13 cellular contexts compared by ENCODE assay signal in the genomic region with DNA sequence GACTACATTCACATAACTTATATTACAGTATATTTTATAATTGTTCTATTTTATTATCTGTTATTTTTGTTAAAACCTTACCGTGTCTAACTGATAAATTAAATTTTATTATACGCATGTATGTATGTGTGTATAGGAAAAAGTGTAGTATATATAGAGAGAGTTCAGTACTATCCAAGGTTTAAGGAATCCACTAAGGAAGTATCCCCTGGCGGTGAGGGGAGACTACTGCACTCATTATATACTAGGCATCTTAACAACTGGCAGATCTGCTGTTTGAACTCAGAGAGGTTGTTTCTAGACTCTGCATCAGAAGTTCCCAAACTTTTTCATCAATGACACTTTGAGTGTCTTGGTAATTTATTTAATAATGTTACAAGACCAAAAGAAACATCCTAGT.
DNase-seq lines count a peak whose midpoint lies in the region; ATAC-seq and TF ChIP-seq lines count a peak whose summit lies in the region.
"Had no signal": no experiment of that assay in that cellular context is flagged by ENCODE, and none has a peak within 500 bp of the region (broad histone marks: within the 10 kb centered on the region; RNA-seq: fewer than 3 reads in every experiment).

No MANE protein-coding gene starts in this region.

- H3K4me1 Mint-ChIP-seq in MCF 10A (ENCODE audit: insufficient read depth, unreplicated experiment) (no peaks in the 10 kb centered on the region), type B pancreatic cell (ENCODE audit: unreplicated experiment) (no peaks in the 10 kb centered on the region)
- H3K4me1 Mint-ChIP-seq: natural killer cell, T-helper 17 cell had no signal

- H3K27ac Mint-ChIP-seq in MCF 10A (ENCODE audit: low read depth, unreplicated experiment) (no peak overlapping the region), type B pancreatic cell (no peak overlapping the region)
- H3K27ac Mint-ChIP-seq: natural killer cell, T-helper 17 cell had no signal

- intact Hi-C loops in MCF 10A (cut with micrococcal nuclease) (no loop called here), breast epithelium (cut with DNase I; ENCODE audit: low total_unique reads) (no loop called here), upper lobe of right lung (cut with DNase I) (no loop called here)

- H3K27me3 Mint-ChIP-seq in MCF 10A (ENCODE audit: insufficient read depth, unreplicated experiment) (peaks cover 12% of the 10 kb centered on the region), type B pancreatic cell (no peaks in the 10 kb centered on the region)
- H3K27me3 Mint-ChIP-seq: T-helper 17 cell had no signal

- no TSS peak for BruUV-seq in MCF 10A (replicated peaks; lab: Mats Ljungman, UMichigan)

- H3K4me3 Mint-ChIP-seq in MCF 10A (ENCODE audit: unreplicated experiment) (no peak overlapping the region), type B pancreatic cell (no peak overlapping the region)
- H3K4me3 Mint-ChIP-seq: natural killer cell, T-helper 17 cell had no signal

- H3K9me3 ChIP-seq in breast epithelium (no peaks in the 10 kb centered on the region), upper lobe of right lung (no peaks in the 10 kb centered on the region)

- H3K4me1 ChIP-seq in breast epithelium (no peaks in the 10 kb centered on the region), upper lobe of right lung (no peaks in the 10 kb centered on the region)

- H3K27ac ChIP-seq in breast epithelium: no peak overlapping the region
- H3K27ac ChIP-seq in upper lobe of right lung: no peak overlapping the region
- H3K27ac ChIP-seq: skin epidermis had no signal

- ATAC-seq in HG03354 (IDR thresholded peaks at IDR 0.05; ENCODE audit: poor library complexity, severe bottlenecking, unreplicated experiment) (peak; percentile 73), upper lobe of right lung (no peak)
- ATAC-seq: natural killer cell, T-helper 17 cell had no signal

- H3K36me3 Mint-ChIP-seq in MCF 10A (ENCODE audit: insufficient read depth, unreplicated experiment) (no peaks in the 10 kb centered on the region), type B pancreatic cell (no peaks in the 10 kb centered on the region)
- H3K36me3 Mint-ChIP-seq: natural killer cell had no signal

- no peak for TF ChIP-seq POLR2A in breast epithelium (IDR thresholded peaks at IDR 0.05)

- POLR2A ChIA-PET in MCF 10A (lab: Yijun Ruan, JAX): no interaction called here

- H3K36me3 ChIP-seq in breast epithelium (peaks cover 8% of the 10 kb centered on the region), upper lobe of right lung (no peaks in the 10 kb centered on the region)

- CTCF ChIA-PET in MCF 10A (lab: Yijun Ruan, JAX): interaction anchor here (1.0 kb wide), 1 partner anchor 11 kb away, joined by 4 read pairs; no protein-coding TSS in a partner anchor

- H3K27me3 ChIP-seq in breast epithelium: no peaks in the 10 kb centered on the region
- H3K27me3 ChIP-seq in upper lobe of right lung: no peaks in the 10 kb centered on the region

- H3K4me3 ChIP-seq in breast epithelium: no peak overlapping the region
- no peak overlapping the region for H3K4me3 ChIP-seq in cardiac fibroblast (replicated peaks in 1 of 2; ENCODE audit: low read depth in 2 of 2, low read length in 2 of 2)
- no peak overlapping the region for H3K4me3 ChIP-seq in upper lobe of right lung
- H3K4me3 ChIP-seq: skin epidermis had no signal

- H3K9me3 Mint-ChIP-seq in MCF 10A (ENCODE audit: unreplicated experiment) (no peaks in the 10 kb centered on the region), type B pancreatic cell (no peaks in the 10 kb centered on the region)

- TF ChIP-seq CTCF in MCF 10A (IDR thresholded peaks at IDR 0.05; ENCODE audit: unreplicated experiment): no peak
- TF ChIP-seq CTCF in breast epithelium (IDR thresholded peaks at IDR 0.05): no peak
- TF ChIP-seq CTCF in cardiac fibroblast (IDR thresholded peaks at IDR 0.05; ENCODE audit: low read depth, low read length): peak; percentile 9
- TF ChIP-seq CTCF in type B pancreatic cell (conservative IDR thresholded peaks at IDR 0.05): peak; percentile 68
- TF ChIP-seq CTCF in upper lobe of right lung (IDR thresholded peaks at IDR 0.05): no peak

- DNase-seq in MCF 10A (ENCODE audit: unreplicated experiment) (peak; percentile 17), breast epithelium (ENCODE audit: low spot score in 2 of 2) (no peak), cardiac fibroblast (ENCODE audit: low read depth in 2 of 2) (no peak), type B pancreatic cell (ENCODE audit: extremely low spot score, unreplicated experiment) (no peak), upper lobe of right lung (no peak)
- DNase-seq in activated effector memory CD4-positive, alpha-beta T cell treated with Interleukin-2 at 50 U/mL for 16 hours: no peak
- DNase-seq in activated CD4-positive, CD25-positive, alpha-beta regulatory T cell (lab: John Stamatoyannopoulos, UW): no peak
- DNase-seq: amniotic stem cell, natural killer cell, NCI-H748 treated with DMSO at 0.1 percent for 48 hours, T-helper 17 cell had no signal

Comparison
In these comparisons a context has a peak if more than half of its experiments do, and no peak if none do; other contexts are left out.
1. CTCF ChIP-seq: peak in cardiac fibroblast (single experiment) and type B pancreatic cell (single experiment); none in MCF 10A (single experiment), breast epithelium (0 of 3) and upper lobe of right lung (single experiment).